In the genomic region with DNA sequence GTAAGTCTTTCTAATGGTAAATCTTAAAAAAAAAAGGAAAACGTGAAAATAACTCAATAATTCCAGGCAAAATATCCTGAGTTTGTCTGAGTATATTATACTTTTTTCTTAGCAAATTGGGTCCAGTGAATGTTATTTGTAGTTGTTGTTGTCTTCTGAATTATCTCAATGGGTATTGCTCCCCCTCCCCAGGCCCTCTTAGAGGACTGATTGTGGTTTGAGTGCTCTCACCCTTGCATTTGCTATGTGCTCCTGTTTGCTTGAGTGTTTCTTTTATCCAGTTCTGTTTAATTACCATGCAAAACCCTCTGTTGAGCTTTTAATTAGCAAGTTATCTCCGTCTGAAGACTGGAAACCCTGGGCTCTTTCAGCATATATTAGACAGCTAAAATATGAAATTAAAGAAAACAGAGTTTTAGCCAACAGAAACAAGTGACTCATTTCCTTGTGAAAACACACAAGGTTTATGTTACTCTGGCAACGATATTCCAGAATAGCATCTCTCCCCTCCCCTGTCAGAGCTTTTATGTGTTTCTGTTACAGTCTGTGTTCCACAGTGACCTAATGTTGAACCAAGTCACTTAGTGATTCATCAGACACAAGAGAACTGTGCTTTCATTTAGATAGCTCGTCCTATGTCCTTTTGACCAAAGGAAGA, we compare ENCODE assay signal across 8 cellular contexts.
DNase-seq lines count a peak whose midpoint lies in the region; ATAC-seq and TF ChIP-seq lines count a peak whose summit lies in the region.

No MANE protein-coding gene starts in this region.

- peaks cover 22% of the 10 kb centered on the region for H3K4me1 Mint-ChIP-seq in activated naive CD4-positive, alpha-beta T cell treated with anti-CD3 and anti-CD28 coated beads, Interleukin-2, amount 50 U/mL, for 24 hours
- H3K4me1 Mint-ChIP-seq in activated naive CD4-positive, alpha-beta T cell treated with anti-CD3 and anti-CD28 coated beads for 36 hours (ENCODE audit: low read depth), result peaks cover 19% of the 10 kb centered on the region
- no peaks in the 10 kb centered on the region for H3K4me1 Mint-ChIP-seq in endodermal cell
- peaks cover 15 to 18% of the 10 kb centered on the region in 2 donors for H3K4me1 Mint-ChIP-seq in natural killer cell

- H3K27ac Mint-ChIP-seq in activated naive CD4-positive, alpha-beta T cell treated with anti-CD3 and anti-CD28 coated beads, Interleukin-2, amount 50 U/mL, for 24 hours, result no peak overlapping the region
- H3K27ac Mint-ChIP-seq in activated naive CD4-positive, alpha-beta T cell treated with anti-CD3 and anti-CD28 coated beads for 36 hours, result no peak overlapping the region
- H3K27ac Mint-ChIP-seq in endodermal cell (no peak overlapping the region), natural killer cell (peak overlapping the region; percentile 50 to 62)

- no peaks in the 10 kb centered on the region for H3K79me2 ChIP-seq in OCI-LY3 (ENCODE audit: low read length)

- no peaks in the 10 kb centered on the region for H4K20me1 ChIP-seq in OCI-LY3 (ENCODE audit: insufficient read depth, low read length)

- H2AFZ ChIP-seq in OCI-LY3 (ENCODE audit: low read depth, low read length), result 0 out of 2 replicates have a peak overlapping the region, but pooled peaks have one; percentile 36

- H3K4me3 Mint-ChIP-seq in activated naive CD4-positive, alpha-beta T cell treated with anti-CD3 and anti-CD28 coated beads, Interleukin-2, amount 50 U/mL, for 24 hours, result peak overlapping the region; percentile 8
- H3K4me3 Mint-ChIP-seq in activated naive CD4-positive, alpha-beta T cell treated with anti-CD3 and anti-CD28 coated beads for 36 hours, result no peak overlapping the region
- H3K4me3 Mint-ChIP-seq in endodermal cell, result no peak overlapping the region
- H3K4me3 Mint-ChIP-seq in natural killer cell, result peak overlapping the region; percentile 1

- H3K27me3 Mint-ChIP-seq in activated naive CD4-positive, alpha-beta T cell treated with anti-CD3 and anti-CD28 coated beads, Interleukin-2, amount 50 U/mL, for 24 hours, result no peaks in the 10 kb centered on the region
- H3K27me3 Mint-ChIP-seq in activated naive CD4-positive, alpha-beta T cell treated with anti-CD3 and anti-CD28 coated beads for 36 hours (ENCODE audit: low read depth), result no peaks in the 10 kb centered on the region
- H3K27me3 Mint-ChIP-seq in endodermal cell (ENCODE audit: insufficient read depth) (no peaks in the 10 kb centered on the region), natural killer cell (ENCODE audit: low read depth in 2 of 2) (no peaks in the 10 kb centered on the region)

- ATAC-seq in HG03135 (IDR thresholded peaks at IDR 0.05; ENCODE audit: unreplicated experiment) (peak; percentile 71), natural killer cell (peak; percentile 73 to 90 (median 84)), GM21737 (IDR thresholded peaks at IDR 0.05; ENCODE audit: unreplicated experiment) (no peak)

- H3K36me3 Mint-ChIP-seq in activated naive CD4-positive, alpha-beta T cell treated with anti-CD3 and anti-CD28 coated beads, Interleukin-2, amount 50 U/mL, for 24 hours, result no peaks in the 10 kb centered on the region
- no peaks in the 10 kb centered on the region for H3K36me3 Mint-ChIP-seq in activated naive CD4-positive, alpha-beta T cell treated with anti-CD3 and anti-CD28 coated beads for 36 hours (ENCODE audit: low read depth)
- H3K36me3 Mint-ChIP-seq in endodermal cell (ENCODE audit: low read depth), result no peaks in the 10 kb centered on the region
- no peaks in the 10 kb centered on the region for H3K36me3 Mint-ChIP-seq in natural killer cell

- intact Hi-C loops in activated naive CD4-positive, alpha-beta T cell treated with anti-CD3 and anti-CD28 coated beads for 36 hours (cut with micrococcal nuclease), result loop anchor here (1.0 to 5.0 kb wide), 3 partner anchors 14 to 411 kb away; no protein-coding TSS in a partner anchor
- intact Hi-C loops in natural killer cell (cut with micrococcal nuclease), result no loop called here

- H3K4me3 ChIP-seq in OCI-LY3 (ENCODE audit: low read length) (no peak overlapping the region), endodermal cell (ENCODE audit: low read length) (no peak overlapping the region)

- H3K9ac ChIP-seq in OCI-LY3 (ENCODE audit: low read length) (no peak overlapping the region), endodermal cell (ENCODE audit: extremely low read depth, low read length, poor library complexity, severe bottlenecking) (no peak overlapping the region)

- no peak for DNase-seq in activated naive CD4-positive, alpha-beta T cell treated with anti-CD3 and anti-CD28 coated beads for 36 hours
- DNase-seq in endodermal cell, result no peak
- DNase-seq in natural killer cell, result no peak
- DNase-seq in activated gamma-delta T cell treated with Interleukin-2 at 50 U/mL for 16 hours, result no peak

- H3K36me3 ChIP-seq in OCI-LY3 (replicated peaks; ENCODE audit: low read depth, low read length), result no peaks in the 10 kb centered on the region
- H3K36me3 ChIP-seq in endodermal cell (ENCODE audit: control insufficient read depth, insufficient read depth, low read length), result no peaks in the 10 kb centered on the region

- H3K9me3 ChIP-seq in OCI-LY3 (ENCODE audit: insufficient read depth, low read length) (no peaks in the 10 kb centered on the region), endodermal cell (ENCODE audit: control insufficient read depth, low read length) (no peaks in the 10 kb centered on the region)

- H3K4me1 ChIP-seq in OCI-LY3 (ENCODE audit: low read length) (0 out of 2 replicates have a peak, but pooled peaks cover 2% of the 10 kb centered on the region), endodermal cell (ENCODE audit: control insufficient read depth, insufficient read depth, low read length) (no peaks in the 10 kb centered on the region)

- H3K4me2 ChIP-seq in OCI-LY3 (ENCODE audit: low read length), result 0 out of 2 replicates have a peak overlapping the region, but pooled peaks have one; percentile 0

- no peak overlapping the region for H3K27ac ChIP-seq in OCI-LY3 (ENCODE audit: low read length)
- H3K27ac ChIP-seq in endodermal cell (ENCODE audit: low read depth, low read length), result peak overlapping the region; percentile 71

- H3K9me3 Mint-ChIP-seq in activated naive CD4-positive, alpha-beta T cell treated with anti-CD3 and anti-CD28 coated beads, Interleukin-2, amount 50 U/mL, for 24 hours, result no peaks in the 10 kb centered on the region
- H3K9me3 Mint-ChIP-seq in activated naive CD4-positive, alpha-beta T cell treated with anti-CD3 and anti-CD28 coated beads for 36 hours, result no peaks in the 10 kb centered on the region
- H3K9me3 Mint-ChIP-seq in endodermal cell (no peaks in the 10 kb centered on the region), natural killer cell (no peaks in the 10 kb centered on the region)

- WGBS in endodermal cell (ENCODE audit: insufficient coverage in 1 of 2, insufficient read length in 1 of 2), 2 experiments, result 62 to 77% methylated on average over 2 to 4 of the region's 4 CpGs

- H3K27me3 ChIP-seq in OCI-LY3 (ENCODE audit: low read depth, low read length) (no peaks in the 10 kb centered on the region), endodermal cell (ENCODE audit: control insufficient read depth, insufficient read depth, low read length, poor library complexity, severe bottlenecking) (no peaks in the 10 kb centered on the region)

- CTCF ChIA-PET in activated naive CD4-positive, alpha-beta T cell treated with anti-CD3 and anti-CD28 coated beads for 36 hours (lab: Charles Lee), result interaction anchor here (0.6 to 1.0 kb wide), 4 partner anchors 9 to 236 kb away, joined by 3 read pairs; no protein-coding TSS in a partner anchor

- no peak for TF ChIP-seq CTCF in OCI-LY3 (IDR thresholded peaks at IDR 0.05; ENCODE audit: low read depth, low read length)
- no peak for TF ChIP-seq CTCF in endodermal cell (conservative IDR thresholded peaks at IDR 0.05)
- TF ChIP-seq CTCF in natural killer cell (IDR thresholded peaks at IDR 0.05), result no peak

Comparison
In these comparisons a context has a peak if more than half of its experiments do, and no peak if none do; other contexts are left out.
1. H3K4me3 Mint-ChIP-seq: peak in activated naive CD4-positive, alpha-beta T cell treated with anti-CD3 and anti-CD28 coated beads, Interleukin-2, amount 50 U/mL, for 24 hours (single experiment) and natural killer cell (single experiment); none in activated naive CD4-positive, alpha-beta T cell treated with anti-CD3 and anti-CD28 coated beads for 36 hours (single experiment) and endodermal cell (single experiment).
2. H3K27ac Mint-ChIP-seq: peak in natural killer cell (2 of 2); none in activated naive CD4-positive, alpha-beta T cell treated with anti-CD3 and anti-CD28 coated beads, Interleukin-2, amount 50 U/mL, for 24 hours (single experiment), activated naive CD4-positive, alpha-beta T cell treated with anti-CD3 and anti-CD28 coated beads for 36 hours (single experiment) and endodermal cell (single experiment).